In the genomic region with DNA sequence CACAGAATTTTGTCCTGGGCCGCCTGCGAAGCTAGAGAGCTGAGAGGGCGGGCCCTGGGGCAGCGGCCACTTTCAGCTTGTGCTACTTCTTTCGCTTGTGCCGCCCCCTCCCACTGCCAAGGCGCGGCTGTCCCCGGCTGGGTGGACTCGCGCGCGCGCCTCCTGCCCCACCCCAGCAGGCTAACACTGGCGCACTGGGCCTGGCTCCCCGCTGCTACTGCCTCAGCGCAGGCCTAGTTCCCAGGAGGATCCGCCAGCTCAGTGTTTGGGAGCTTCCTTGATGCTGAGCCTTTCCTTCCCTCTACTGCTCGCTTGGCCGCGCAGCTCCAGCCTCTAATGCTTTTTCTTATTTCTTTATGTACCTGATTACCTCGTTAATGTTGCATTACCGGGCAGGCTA, we compare ENCODE assay signal across 9 cellular contexts. TPM values are rescaled to one million over a fixed set of nuclear protein-coding genes. Genes with fewer than 3 reads are reported as not detected.
DNase-seq lines count a peak whose midpoint lies in the region; ATAC-seq and TF ChIP-seq lines count a peak whose summit lies in the region.
"Had no signal": no experiment of that assay in that cellular context is flagged by ENCODE, and none has a peak within 500 bp of the region (broad histone marks: within the 10 kb centered on the region; RNA-seq: fewer than 3 reads in every experiment).

No MANE protein-coding gene starts in this region.

- H3K27me3 ChIP-seq in iPS-18a (ENCODE audit: control insufficient read depth, insufficient read depth, low read length) (peaks cover 8% of the 10 kb centered on the region), psoas muscle (ENCODE audit: insufficient read depth in 3 of 3, low read length in 2 of 3) (no peaks in the 10 kb centered on the region)

- H3K9me3 ChIP-seq in ES-I3 (ENCODE audit: control insufficient read depth, insufficient read depth, low read length) (no peaks in the 10 kb centered on the region), iPS-18a (ENCODE audit: control insufficient read depth, low read depth, low read length) (no peaks in the 10 kb centered on the region), psoas muscle (no peaks in the 10 kb centered on the region)

- intact Hi-C loops in psoas muscle (cut with DNase I): no loop called here

- H3K4me3 ChIP-seq in choroid plexus epithelial cell (ENCODE audit: low read depth, low read length) (peak overlapping the region; percentile 52), iPS-18a (ENCODE audit: low read length) (peak overlapping the region; percentile 59), psoas muscle (peak overlapping the region; percentile 25)

- H3K9ac ChIP-seq in ES-I3 (ENCODE audit: low read depth, low read length): peak overlapping the region; percentile 48
- no peak overlapping the region for H3K9ac ChIP-seq in iPS-18a (ENCODE audit: low read length)

- WGBS in psoas muscle, 3 donors: 29 to 36% (median 34%) methylated on average over 22 to 23 of the region's 23 CpGs

- no peak overlapping the region for H3K27ac ChIP-seq in iPS-18a (ENCODE audit: low read length)
- no peak overlapping the region for H3K27ac ChIP-seq in psoas muscle

- ATAC-seq in psoas muscle (peak in 2 of 4 donors; percentile 15 to 48), GM18498 (IDR thresholded peaks at IDR 0.05; ENCODE audit: unreplicated experiment) (no peak), omental fat pad (ENCODE audit: low FRiP score) (no peak)

- no peaks in the 10 kb centered on the region for H3K36me3 ChIP-seq in ES-I3 (ENCODE audit: insufficient read depth, low read length)
- H3K36me3 ChIP-seq in iPS-18a (ENCODE audit: control insufficient read depth, low read depth, low read length): no peaks in the 10 kb centered on the region
- H3K36me3 ChIP-seq in psoas muscle (ENCODE audit: insufficient read depth in 1 of 2, low read depth in 1 of 2): no peaks in the 10 kb centered on the region

- TF ChIP-seq CTCF in choroid plexus epithelial cell (conservative IDR thresholded peaks at IDR 0.05; ENCODE audit: low read depth, low read length) (no peak), psoas muscle (IDR thresholded peaks at IDR 0.05) (no peak), omental fat pad (IDR thresholded peaks at IDR 0.05) (no peak)

- DNase-seq in choroid plexus epithelial cell (ENCODE audit: low read depth): peak; percentile 45
- DNase-seq in psoas muscle: peak; percentile 34 to 69
- no peak for DNase-seq in omental fat pad (ENCODE audit: low spot score)
- DNase-seq in RKO (ENCODE audit: low spot score): no peak
- no peak for DNase-seq in KG1 (lab: John Stamatoyannopoulos, UW)
- DNase-seq: CD8-positive, alpha-beta memory T cell had no signal

- H3K4me1 ChIP-seq in ES-I3 (ENCODE audit: insufficient read depth, low read length): peaks cover 12% of the 10 kb centered on the region; the same call in 1 of the 2 replicates
- H3K4me1 ChIP-seq in iPS-18a (ENCODE audit: control insufficient read depth, low read depth, low read length): peaks cover 22% of the 10 kb centered on the region
- no peaks in the 10 kb centered on the region for H3K4me1 ChIP-seq in psoas muscle

RNA-seq across cellular contexts. Expression of gene METAP2, which starts 27.4 kb away (rescaled TPM):
- total RNA-seq in psoas muscle (10 to 100 TPM; 53.2 to 80.4 (median 69.6) TPM), omental fat pad (100 to 1,000 TPM in 1 of 4 donors, 10 to 100 TPM in 3; 50.3 to 124 (median 66.3) TPM)
- 100 to 1,000 TPM in 1 of 3 donors, 10 to 100 TPM in 2; 57.6 to 110 (median 88.5) TPM for polyA plus RNA-seq in psoas muscle

Comparison
In these comparisons a context has a peak if more than half of its experiments do, and no peak if none do; other contexts are left out.
1. DNase-seq: peak in choroid plexus epithelial cell (single experiment) and psoas muscle (2 of 2); none in omental fat pad (single experiment), RKO (single experiment) and KG1 (single experiment).
2. Peak in every context shown above with its lines, with median percentiles within 50 percentile points of each other: H3K4me3 ChIP-seq.